ENCODE assay signal across 8 cellular contexts in genomic region chr9:128160603-128160987, GRCh38. TPM values are rescaled to one million over a fixed set of nuclear protein-coding genes. Genes with fewer than 3 reads are reported as not detected.
DNase-seq lines count a peak whose midpoint lies in the region; ATAC-seq and TF ChIP-seq lines count a peak whose summit lies in the region.

No MANE protein-coding gene starts in this region.

- H3K4me3 Mint-ChIP-seq in dendritic cell treated with granulocyte-macrophage colony-stimulating factor and Interleukin-4, amounts not matched to agents 40 ng/mL and 50 ng/mL, for 4 days = peak overlapping the region; percentile 82
- peak overlapping the region; percentile 70 for H3K4me3 Mint-ChIP-seq in mesothelial cell of epicardium

- H3K4me1 Mint-ChIP-seq in dendritic cell treated with granulocyte-macrophage colony-stimulating factor and Interleukin-4, amounts not matched to agents 40 ng/mL and 50 ng/mL, for 4 days (ENCODE audit: low read depth) = peaks cover 34% of the 10 kb centered on the region
- peaks cover 4% of the 10 kb centered on the region for H3K4me1 Mint-ChIP-seq in mesothelial cell of epicardium

- peak; percentile 64 for DNase-seq in activated CD4-positive, CD25-positive, alpha-beta regulatory T cell treated with anti-CD3 and anti-CD28 coated beads, Interleukin-2, amount 50 U/mL, for 72 hours
- no peak for DNase-seq in mesothelial cell of epicardium (ENCODE audit: low spot score in 2 of 2, unreplicated experiment in 2 of 2)
- DNase-seq in stimulated activated CD8-positive, alpha-beta memory T cell treated with anti-CD3 and anti-CD28 coated beads, Interleukin-7, amount 100 ng/mL, for 4 hours (ENCODE audit: low read depth in 2 of 2) = peak; percentile 43 to 65
- DNase-seq in cerebellum (ENCODE audit: low spot score) = no peak

- no peak for TF ChIP-seq CTCF in mesothelial cell of epicardium (IDR thresholded peaks at IDR 0.05; ENCODE audit: unreplicated experiment)

- peaks cover 36% of the 10 kb centered on the region for H3K36me3 Mint-ChIP-seq in dendritic cell treated with granulocyte-macrophage colony-stimulating factor and Interleukin-4, amounts not matched to agents 40 ng/mL and 50 ng/mL, for 4 days (ENCODE audit: low read depth)
- H3K36me3 Mint-ChIP-seq in mesothelial cell of epicardium = peaks cover 15% of the 10 kb centered on the region

- peak overlapping the region; percentile 78 for H3K27ac Mint-ChIP-seq in dendritic cell treated with granulocyte-macrophage colony-stimulating factor and Interleukin-4, amounts not matched to agents 40 ng/mL and 50 ng/mL, for 4 days
- H3K27ac Mint-ChIP-seq in mesothelial cell of epicardium = no peak overlapping the region

- intact Hi-C loops in dendritic cell treated with granulocyte-macrophage colony-stimulating factor and Interleukin-4, amounts not matched to agents 40 ng/mL and 50 ng/mL, for 4 days (cut with micrococcal nuclease) = no loop called here

- no peaks in the 10 kb centered on the region for H3K27me3 Mint-ChIP-seq in dendritic cell treated with granulocyte-macrophage colony-stimulating factor and Interleukin-4, amounts not matched to agents 40 ng/mL and 50 ng/mL, for 4 days
- no peaks in the 10 kb centered on the region for H3K27me3 Mint-ChIP-seq in mesothelial cell of epicardium (ENCODE audit: low read depth)

- no peaks in the 10 kb centered on the region for H3K9me3 Mint-ChIP-seq in dendritic cell treated with granulocyte-macrophage colony-stimulating factor and Interleukin-4, amounts not matched to agents 40 ng/mL and 50 ng/mL, for 4 days
- H3K9me3 Mint-ChIP-seq in mesothelial cell of epicardium = no peaks in the 10 kb centered on the region

- peak; percentile 15 for ATAC-seq in GM18511 (IDR thresholded peaks at IDR 0.05; ENCODE audit: unreplicated experiment)
- peak; percentile 13 for ATAC-seq in HG03280 (IDR thresholded peaks at IDR 0.05; ENCODE audit: unreplicated experiment)
- no peak for ATAC-seq in HG03139 (IDR thresholded peaks at IDR 0.05; ENCODE audit: unreplicated experiment)

RNA-seq across cellular contexts. Expression of gene BBLN, which starts 0.5 kb away (rescaled TPM):
- total RNA-seq in mesothelial cell of epicardium (60.7 to 64.4 TPM (median 63.1 TPM) in 3 replicates), cerebellum (24.9 TPM)

RNA-seq across cellular contexts. Expression of gene LCN2, which starts 11.3 kb away (rescaled TPM):
- total RNA-seq in mesothelial cell of epicardium (not detected in 3 replicates), cerebellum (not detected)

RNA-seq across cellular contexts. Expression of gene CIZ1, which starts 30.8 kb away (rescaled TPM):
- total RNA-seq in mesothelial cell of epicardium (152 to 157 TPM (median 155 TPM) in 3 replicates), cerebellum (30.8 TPM)

RNA-seq across cellular contexts. Expression of gene PTGES2, which starts 33.1 kb away (rescaled TPM):
- total RNA-seq in mesothelial cell of epicardium (70.0 to 74.8 TPM (median 72.6 TPM) in 3 replicates), cerebellum (41.5 TPM)

RNA-seq across cellular contexts. Expression of gene DNM1, which starts 42.6 kb away (rescaled TPM):
- total RNA-seq in mesothelial cell of epicardium (86.8 to 98.6 TPM (median 89.2 TPM) in 3 replicates), cerebellum (120 TPM)

Comparison
In these comparisons a context has a peak if more than half of its experiments do, and no peak if none do; other contexts are left out.
1. DNase-seq: peak in activated CD4-positive, CD25-positive, alpha-beta regulatory T cell treated with anti-CD3 and anti-CD28 coated beads, Interleukin-2, amount 50 U/mL, for 72 hours (single experiment) and stimulated activated CD8-positive, alpha-beta memory T cell treated with anti-CD3 and anti-CD28 coated beads, Interleukin-7, amount 100 ng/mL, for 4 hours (2 of 2); none in mesothelial cell of epicardium (0 of 2) and cerebellum (single experiment).